Comparison of ENCODE assay signal across 20 cellular contexts in genomic region chr1:205224736-205225135, GRCh38. TPM values are rescaled to one million over a fixed set of nuclear protein-coding genes. Genes with fewer than 3 reads are reported as not detected.
A peak's percentile ranks its signal among the peaks of the same experiment; 100 is the strongest.
DNase-seq lines count a peak whose midpoint lies in the region; ATAC-seq, FAIRE-seq and TF ChIP-seq lines count a peak whose summit lies in the region.
"Had no signal": no experiment of that assay in that cellular context is flagged by ENCODE, and none has a peak within 500 bp of the region (broad histone marks: within the 10 kb centered on the region; RNA-seq: fewer than 3 reads in every experiment).

No MANE protein-coding gene starts in this region.

- no peaks in the 10 kb centered on the region for H3K9me1 ChIP-seq in endothelial cell of umbilical vein (replicated peaks; ENCODE audit: control insufficient read depth, extremely low read depth, insufficient read depth, low read length)

- no peak overlapping the region for H4K91ac ChIP-seq in H9 (ENCODE audit: insufficient read length, low read depth, low read length)

- no peak overlapping the region for H4K5ac ChIP-seq in H9 (ENCODE audit: insufficient read length, low read depth, low read length)

- H3K79me2 ChIP-seq in endothelial cell of umbilical vein (ENCODE audit: control insufficient read depth, insufficient read depth, low read length): no peaks in the 10 kb centered on the region
- no peaks in the 10 kb centered on the region for H3K79me2 ChIP-seq in H9 (ENCODE audit: insufficient read depth, low read length)

- H3T11ph ChIP-seq in H9 (ENCODE audit: low read length): no peak overlapping the region

- no peak overlapping the region for H2BK120ac ChIP-seq in H9 (ENCODE audit: low read depth, low read length, poor library complexity, severe bottlenecking)

- H3K4me1 Mint-ChIP-seq in H9: peaks cover 23 to 27% of the 10 kb centered on the region in 2 experiments
- peaks cover 27% of the 10 kb centered on the region for H3K4me1 Mint-ChIP-seq in activated CD8-positive, alpha-beta T cell treated with anti-CD3 and anti-CD28 coated beads, Interleukin-2, amount 10 ng/mL, durations not matched to agents 7 days and 5 days (ENCODE audit: low read depth)

- no peak for TF ChIP-seq POLR2A in endothelial cell of umbilical vein (IDR thresholded peaks at IDR 0.05; ENCODE audit: low read depth, low read length)

- H3K9me3 Mint-ChIP-seq in H9: no peaks in the 10 kb centered on the region; a peak in 1 of 5 replicates
- no peaks in the 10 kb centered on the region for H3K9me3 Mint-ChIP-seq in activated CD8-positive, alpha-beta T cell treated with anti-CD3 and anti-CD28 coated beads, Interleukin-2, amount 10 ng/mL, durations not matched to agents 7 days and 5 days (ENCODE audit: insufficient read depth)

- H3K4me2 ChIP-seq in endothelial cell of umbilical vein (ENCODE audit: insufficient read depth, low read length): no peak overlapping the region
- no peak overlapping the region for H3K4me2 ChIP-seq in H9 (ENCODE audit: insufficient read depth, insufficient read length, low read length)

- no peaks in the 10 kb centered on the region for H3K36me3 Mint-ChIP-seq in H9 (ENCODE audit: insufficient read depth in 1 of 3, low read depth in 3 of 3)
- no peaks in the 10 kb centered on the region for H3K36me3 Mint-ChIP-seq in activated CD8-positive, alpha-beta T cell treated with anti-CD3 and anti-CD28 coated beads, Interleukin-2, amount 10 ng/mL, durations not matched to agents 7 days and 5 days (ENCODE audit: low read depth)
- H3K36me3 Mint-ChIP-seq: CD4-positive, CD25-positive, alpha-beta regulatory T cell had no signal

- no peaks in the 10 kb centered on the region for H3K79me1 ChIP-seq in H9 (ENCODE audit: insufficient read depth, low read depth, low read length, poor library complexity, severe bottlenecking)

- H2AFZ ChIP-seq in endothelial cell of umbilical vein (ENCODE audit: low read depth, low read length) (no peak overlapping the region), H9 (ENCODE audit: low read length) (no peak overlapping the region)

- no peak for TF ChIP-seq CTCF in HEK293 (tag by site-specific recombination; IDR thresholded peaks at IDR 0.05)
- TF ChIP-seq CTCF in endothelial cell of umbilical vein (IDR thresholded peaks at IDR 0.05; ENCODE audit: extremely low read depth in 1 of 2, insufficient read depth in 1 of 2, low read depth in 1 of 2, low read length in 2 of 2): no peak
- TF ChIP-seq CTCF in H9 (conservative IDR thresholded peaks at IDR 0.05): no peak

- H4K8ac ChIP-seq in H9 (replicated peaks; ENCODE audit: insufficient read length, low read depth, low read length): no peak overlapping the region

- dilution Hi-C loops in endothelial cell of umbilical vein (cut with MboI; ENCODE audit: extremely low pct_ligation_motif_present, low sequenced_read_pairs): no loop called here

- H3K23ac ChIP-seq in H9 (ENCODE audit: insufficient read length, low read depth, low read length): no peak overlapping the region

- POLR2A ChIA-PET in HEK293 (lab: Yijun Ruan, JAX): no interaction called here
- POLR2A ChIA-PET in endothelial cell of umbilical vein (lab: Charles Lee): interaction anchor here (0.5 kb wide), 1 partner anchor 1920 kb away, joined by 3 read pairs; no protein-coding TSS in a partner anchor
- POLR2A ChIA-PET in activated CD8-positive, alpha-beta T cell treated with anti-CD3 and anti-CD28 coated beads, Interleukin-2, amount 10 ng/mL, durations not matched to agents 7 days and 5 days (lab: Charles Lee): no interaction called here

- H2BK15ac ChIP-seq in H9 (ENCODE audit: low read depth, low read length): no peak overlapping the region

- BruUV-seq in endothelial cell of umbilical vein (replicated peaks; lab: Mats Ljungman, UMichigan): no TSS peak

- CTCF ChIA-PET in HEK293 (lab: Yijun Ruan, JAX): interaction anchor here (1.1 to 10.4 kb wide), 2 partner anchors 31 to 102 kb away, joined by 4 to 253 read pairs; no protein-coding TSS in a partner anchor
- CTCF ChIA-PET in endothelial cell of umbilical vein (lab: Charles Lee): interaction anchor here (1.1 to 1.2 kb wide), 2 partner anchors 49 to 163 kb away, joined by 3 to 4 read pairs; no protein-coding TSS in a partner anchor
- CTCF ChIA-PET in activated CD8-positive, alpha-beta T cell treated with anti-CD3 and anti-CD28 coated beads, Interleukin-2, amount 10 ng/mL, durations not matched to agents 7 days and 5 days (lab: Charles Lee): interaction anchor here (1.6 to 24.8 kb wide), 2 partner anchors 10 to 30 kb away, joined by 5 to 509 read pairs; no protein-coding TSS in a partner anchor

- no peak overlapping the region for H2BK20ac ChIP-seq in H9 (ENCODE audit: low read depth, low read length, poor library complexity, severe bottlenecking)

- no peak overlapping the region for H3K4me3 Mint-ChIP-seq in H9
- no peak overlapping the region for H3K4me3 Mint-ChIP-seq in activated CD8-positive, alpha-beta T cell treated with anti-CD3 and anti-CD28 coated beads, Interleukin-2, amount 10 ng/mL, durations not matched to agents 7 days and 5 days
- H3K4me3 Mint-ChIP-seq: CD4-positive, CD25-positive, alpha-beta regulatory T cell had no signal

- H3K9me3 ChIP-seq in HEK293 (ENCODE audit: control insufficient read depth, insufficient read depth, low read depth, low read length) (no peaks in the 10 kb centered on the region), endothelial cell of umbilical vein (replicated peaks; ENCODE audit: control insufficient read depth, insufficient read depth, low read length) (no peaks in the 10 kb centered on the region), H9 (ENCODE audit: control insufficient read depth, low read depth, low read length) (no peaks in the 10 kb centered on the region)
- H3K9me3 ChIP-seq: BE2C, HAP-1 had no signal

- H2BK12ac ChIP-seq in H9 (ENCODE audit: insufficient read length, low read depth, low read length): no peak overlapping the region

- H4K20me1 ChIP-seq in endothelial cell of umbilical vein (replicated peaks; ENCODE audit: control insufficient read depth, extremely low read depth, insufficient read depth, low read length): no peaks in the 10 kb centered on the region
- no peaks in the 10 kb centered on the region for H4K20me1 ChIP-seq in H9 (ENCODE audit: control insufficient read depth, insufficient read depth, insufficient read length)

- H3K4me1 ChIP-seq in HEK293 (ENCODE audit: control insufficient read depth, insufficient read depth, low read length): peaks cover 19% of the 10 kb centered on the region
- peaks cover 17% of the 10 kb centered on the region for H3K4me1 ChIP-seq in endothelial cell of umbilical vein (ENCODE audit: control insufficient read depth, extremely low read depth, insufficient read depth, low read length)
- H3K4me1 ChIP-seq in H9 (ENCODE audit: insufficient read depth, low read length): peaks cover 9% of the 10 kb centered on the region

- DNase-seq in COR-L47 (lab: John Stamatoyannopoulos, UW) (peak; percentile 66), NCI-H69 (lab: John Stamatoyannopoulos, UW) (peak; percentile 85), endothelial cell of umbilical vein (ENCODE audit: low read depth, low spot score) (peak; percentile 28), H9 (no peak), DMS53 treated with DMSO at 0.1 percent for 48 hours (lab: John Stamatoyannopoulos, UW; ENCODE audit: unreplicated experiment) (no peak)
- DNase-seq in activated CD8-positive, alpha-beta T cell treated with anti-CD3 and anti-CD28 coated beads, Interleukin-2, amount 10 ng/mL, durations not matched to agents 7 days and 5 days: no peak
- DNase-seq: ACHN; BE2C; C1 segment of cervical spinal cord; CD4-positive, CD25-positive, alpha-beta regulatory T cell; DMS153 had no signal

- H3K27ac ChIP-seq in HEK293 (ENCODE audit: extremely low read depth, low read depth, low read length) (no peak overlapping the region), endothelial cell of umbilical vein (ENCODE audit: insufficient read depth, low read depth, low read length) (no peak overlapping the region), H9 (ENCODE audit: insufficient read length, low read depth, low read length) (no peak overlapping the region)
- H3K27ac ChIP-seq: HL-60, KMS-11 had no signal

- ATAC-seq in activated CD8-positive, alpha-beta T cell treated with anti-CD3 and anti-CD28 coated beads, Interleukin-2, amount 10 ng/mL, durations not matched to agents 7 days and 5 days: no peak
- ATAC-seq in GM19023 (IDR thresholded peaks at IDR 0.05; ENCODE audit: unreplicated experiment): no peak

- no peak overlapping the region for H2BK5ac ChIP-seq in H9 (ENCODE audit: insufficient read length, low read length)

- no peak overlapping the region for H2AK5ac ChIP-seq in H9 (ENCODE audit: insufficient read length, low read length)

- intact Hi-C loops in endothelial cell of umbilical vein (cut with micrococcal nuclease): no loop called here

- no peak overlapping the region for H3K18ac ChIP-seq in H9 (ENCODE audit: insufficient read length, low read depth, low read length)

- H3K27ac Mint-ChIP-seq in H9: no peak overlapping the region
- no peak overlapping the region for H3K27ac Mint-ChIP-seq in activated CD8-positive, alpha-beta T cell treated with anti-CD3 and anti-CD28 coated beads, Interleukin-2, amount 10 ng/mL, durations not matched to agents 7 days and 5 days
- H3K27ac Mint-ChIP-seq: CD4-positive, CD25-positive, alpha-beta regulatory T cell had no signal

- H3K36me3 ChIP-seq in HEK293 (ENCODE audit: control insufficient read depth in 2 of 2, insufficient read depth in 1 of 2, low read length in 2 of 2): no peaks in the 10 kb centered on the region
- H3K36me3 ChIP-seq in endothelial cell of umbilical vein (ENCODE audit: control insufficient read depth in 2 of 2, extremely low read depth in 1 of 2, insufficient read depth in 2 of 2, low read length in 2 of 2): no peaks in the 10 kb centered on the region
- H3K36me3 ChIP-seq: BE2C, HAP-1 had no signal

- H3K27me3 ChIP-seq in endothelial cell of umbilical vein (ENCODE audit: control insufficient read depth in 2 of 2, insufficient read depth in 2 of 2, low read length in 2 of 2): peaks cover 15 to 48% of the 10 kb centered on the region in 2 experiments
- H3K27me3 ChIP-seq in H9 (ENCODE audit: insufficient read depth, low read length): no peaks in the 10 kb centered on the region
- H3K27me3 ChIP-seq: BE2C had no signal

- no peak overlapping the region for H3K56ac ChIP-seq in H9 (ENCODE audit: insufficient read length, low read depth, low read length)

- H3K23me2 ChIP-seq in H9 (ENCODE audit: insufficient read length, low read depth, low read length, poor library complexity, severe bottlenecking): peaks cover 14% of the 10 kb centered on the region

- H3K9ac ChIP-seq in endothelial cell of umbilical vein (replicated peaks; ENCODE audit: extremely low read depth, insufficient read depth, low read length): no peak overlapping the region
- no peak overlapping the region for H3K9ac ChIP-seq in H9 (ENCODE audit: extremely low read depth, insufficient read length, low read length)
- H3K9ac ChIP-seq: KMS-11 had no signal

- FAIRE-seq in endothelial cell of umbilical vein (lab: Jason Lieb, UNC): no peak
- FAIRE-seq: A204.1, G401.6, GM12891, H1 had no signal

- peaks cover 20% of the 10 kb centered on the region for H3K27me3 Mint-ChIP-seq in H9 (ENCODE audit: low read depth)
- peaks cover 34% of the 10 kb centered on the region for H3K27me3 Mint-ChIP-seq in activated CD8-positive, alpha-beta T cell treated with anti-CD3 and anti-CD28 coated beads, Interleukin-2, amount 10 ng/mL, durations not matched to agents 7 days and 5 days (ENCODE audit: low read depth)

- no peak overlapping the region for H3K14ac ChIP-seq in H9 (ENCODE audit: insufficient read depth, low read length)

- H3K4me3 ChIP-seq in HEK293 (ENCODE audit: low read depth, low read length) (no peak overlapping the region), endothelial cell of umbilical vein (replicated peaks in 1 of 3; ENCODE audit: insufficient read depth in 1 of 3, low read depth in 1 of 3, low read length in 3 of 3) (no peak overlapping the region)
- H3K4me3 ChIP-seq: HAP-1 had no signal

- no peak overlapping the region for H3K4ac ChIP-seq in H9 (ENCODE audit: low read depth, low read length)

RNA-seq across cellular contexts. Expression of gene TMCC2, which starts 3.0 kb away (rescaled TPM):
- total RNA-seq in endothelial cell of umbilical vein (2.0 and 2.1 TPM in 2 replicates), H9 (2021) (11.3 and 11.7 TPM in 2 replicates)
- polyA plus RNA-seq in endothelial cell of umbilical vein: 2.0 TPM in 2 replicates
- 1.8 and 1.9 TPM in 2 replicates for polyA plus RNA-seq in endothelial cell of umbilical vein (2011; cell fraction: cytosol; rRNA removed)
- 1.5 and 1.8 TPM in 2 replicates for polyA plus RNA-seq in endothelial cell of umbilical vein (2011; cell fraction: nucleus; rRNA removed)
- 1.2 and 1.4 TPM in 2 replicates for polyA plus RNA-seq in endothelial cell of umbilical vein (2012)
- polyA minus RNA-seq in endothelial cell of umbilical vein: 2.2 and 2.4 TPM in 2 replicates
- 2.8 TPM for polyA minus RNA-seq in endothelial cell of umbilical vein (2011; cell fraction: cytosol; rRNA and poly(A)+ RNA removed)
- 0.29 and 1.3 TPM in 2 replicates for polyA minus RNA-seq in endothelial cell of umbilical vein (2011; cell fraction: nucleus; rRNA and poly(A)+ RNA removed)
- 1 to 10 TPM; 2.6 to 2.7 TPM for total RNA-seq in activated CD8-positive, alpha-beta T cell treated with anti-CD3 and anti-CD28 coated beads, Interleukin-2, amount 10 ng/mL, durations not matched to agents 7 days and 5 days

RNA-seq across cellular contexts. Expression of gene DSTYK, which starts 13.2 kb away (rescaled TPM):
- total RNA-seq in endothelial cell of umbilical vein (8.1 and 8.7 TPM in 2 replicates), H9 (2021) (7.7 and 8.5 TPM in 2 replicates)
- 2.8 and 3.6 TPM in 2 replicates for polyA plus RNA-seq in endothelial cell of umbilical vein
- polyA plus RNA-seq in endothelial cell of umbilical vein (2011; cell fraction: cytosol; rRNA removed): 4.0 and 4.2 TPM in 2 replicates
- polyA plus RNA-seq in endothelial cell of umbilical vein (2011; cell fraction: nucleus; rRNA removed): 4.0 and 4.1 TPM in 2 replicates
- polyA plus RNA-seq in endothelial cell of umbilical vein (2012): 6.5 and 7.7 TPM in 2 replicates
- 11.0 and 14.9 TPM in 2 replicates for polyA minus RNA-seq in endothelial cell of umbilical vein
- 7.2 TPM for polyA minus RNA-seq in endothelial cell of umbilical vein (2011; cell fraction: cytosol; rRNA and poly(A)+ RNA removed)
- polyA minus RNA-seq in endothelial cell of umbilical vein (2011; cell fraction: nucleus; rRNA and poly(A)+ RNA removed): 6.2 and 8.2 TPM in 2 replicates
- 10 to 100 TPM in 1 of 2 experiments, 1 to 10 TPM in 1; 9.7 to 10.4 TPM for total RNA-seq in activated CD8-positive, alpha-beta T cell treated with anti-CD3 and anti-CD28 coated beads, Interleukin-2, amount 10 ng/mL, durations not matched to agents 7 days and 5 days

Comparison
In these comparisons a context has a peak if more than half of its experiments do, and no peak if none do; other contexts are left out.
1. DNase-seq: peak in COR-L47 (single experiment), NCI-H69 (single experiment) and endothelial cell of umbilical vein (single experiment); none in H9 (single experiment), activated CD8-positive, alpha-beta T cell treated with anti-CD3 and anti-CD28 coated beads, Interleukin-2, amount 10 ng/mL, durations not matched to agents 7 days and 5 days (single experiment) and DMS53 treated with DMSO at 0.1 percent for 48 hours (single experiment).